17 cellular contexts compared by ENCODE assay signal in genomic region chr10:122310311-122311050, GRCh38. TPM values are rescaled to one million over a fixed set of nuclear protein-coding genes. Genes with fewer than 3 reads are reported as not detected.
DNase-seq lines count a peak whose midpoint lies in the region; ATAC-seq, FAIRE-seq and TF ChIP-seq lines count a peak whose summit lies in the region.
"Had no signal": no experiment of that assay in that cellular context is flagged by ENCODE, and none has a peak within 500 bp of the region (broad histone marks: within the 10 kb centered on the region; RNA-seq: fewer than 3 reads in every experiment).

No MANE protein-coding gene starts in this region.

- peak overlapping the region; percentile 86 to 92 (median 87) for H3K27ac ChIP-seq in right lobe of liver
- peak overlapping the region; percentile 76 to 88 (median 80) for H3K27ac ChIP-seq in transverse colon
- H3K27ac ChIP-seq: 22Rv1, breast epithelium had no signal

- intact Hi-C loops in right lobe of liver (cut with DNase I) = no loop called here
- intact Hi-C loops in transverse colon (cut with DNase I; ENCODE audit: low total_unique reads) = loop anchor here (5.0 kb wide), 1 partner anchor 2002 kb away; no protein-coding TSS in a partner anchor

- H3K36me3 ChIP-seq in bronchial epithelial cell (ENCODE audit: control insufficient read depth, insufficient read depth, low read length) (no peaks in the 10 kb centered on the region), right lobe of liver (no peaks in the 10 kb centered on the region), transverse colon (no peaks in the 10 kb centered on the region)
- H3K36me3 ChIP-seq: breast epithelium had no signal

- no peaks in the 10 kb centered on the region for H3K9me3 ChIP-seq in right lobe of liver
- peaks cover 0 to 3% of the 10 kb centered on the region in 2 donors for H3K9me3 ChIP-seq in transverse colon
- H3K9me3 ChIP-seq: breast epithelium had no signal

- TF ChIP-seq POLR2A in right lobe of liver (IDR thresholded peaks at IDR 0.05) (peak; percentile 85), transverse colon (IDR thresholded peaks at IDR 0.05) (no peak)

- ATAC-seq in right lobe of liver (peak; percentile 74 to 94 (median 88)), GM19395 (IDR thresholded peaks at IDR 0.05; ENCODE audit: unreplicated experiment) (no peak)

- no peak for FAIRE-seq in bronchial epithelial cell (lab: Jason Lieb, UNC)
- FAIRE-seq: frontal cortex had no signal

- 18% methylated on average over 14 of the region's 18 CpGs for WGBS in right lobe of liver (ENCODE audit: insufficient coverage, low coverage, low lambda C conversion rate, missing lambda C conversion rate)
- 24 to 47% methylated on average over 2 to 18 of the region's 18 CpGs for WGBS in transverse colon (ENCODE audit: low coverage in 1 of 2), 2 donors

- in situ Hi-C loops in transverse colon (cut with MboI; ENCODE audit: low pct_ligation_motif_present in 1 of 4, low pct_unique_long_range_greater_than_20kb in 1 of 4, low sequenced_read_pairs in 3 of 4) = no loop called here

- H3K4me3 ChIP-seq in bronchial epithelial cell (ENCODE audit: low read depth, low read length) (no peak overlapping the region), right lobe of liver (peak overlapping the region in 2 of 3 donors; percentile 3 to 15), transverse colon (no peak overlapping the region)
- H3K4me3 ChIP-seq: breast epithelium had no signal

- H3K4me1 ChIP-seq in right lobe of liver (peaks cover 0 to 56% (median 24%) of the 10 kb centered on the region in 4 donors), transverse colon (peaks cover 12 to 45% (median 37%) of the 10 kb centered on the region in 4 donors)

- DNase-seq in NCI-H2227 (lab: John Stamatoyannopoulos, UW; ENCODE audit: unreplicated experiment) = peak; percentile 6
- DNase-seq in NCI-H2227 treated with DMSO at 0.1 percent for 48 hours (lab: John Stamatoyannopoulos, UW) = no peak
- DNase-seq in bronchial epithelial cell (ENCODE audit: low read depth) = peak; percentile 74
- peak; percentile 91 to 95 (median 94) for DNase-seq in right lobe of liver
- DNase-seq in transverse colon = peak; percentile 58
- no peak for DNase-seq in NCI-H1105 treated with DMSO at 0.1 percent for 48 hours (lab: John Stamatoyannopoulos, UW)
- no peak for DNase-seq in SKM-1 treated with dmso at 0.1 percent for 144 hours (lab: John Stamatoyannopoulos, UW; ENCODE audit: unreplicated experiment)
- DNase-seq: activated CD8-positive, alpha-beta memory T cell treated with anti-CD3 and anti-CD28 coated beads, Interleukin-2, amount 50 U/mL, for 4 hours; Karpas-422; NCI-H774; stimulated activated naive CD4-positive, alpha-beta T cell treated with Interleukin-2 at 50 U/mL for 16 hours; T-helper 2 cell had no signal

- no peaks in the 10 kb centered on the region for H3K27me3 ChIP-seq in bronchial epithelial cell (ENCODE audit: control insufficient read depth, insufficient read depth, low read length)
- H3K27me3 ChIP-seq in right lobe of liver = no peaks in the 10 kb centered on the region
- no peaks in the 10 kb centered on the region for H3K27me3 ChIP-seq in transverse colon
- H3K27me3 ChIP-seq: breast epithelium had no signal

- TF ChIP-seq CTCF in bronchial epithelial cell (IDR thresholded peaks at IDR 0.05; ENCODE audit: insufficient read depth, low read length, severe bottlenecking) (no peak), right lobe of liver (IDR thresholded peaks at IDR 0.05) (peak in 2 of 4 donors; percentile 20 to 29), transverse colon (IDR thresholded peaks at IDR 0.05) (peak in 3 of 5 experiments; percentile 16 to 50 (median 48))

- TF ChIP-seq EP300 in transverse colon (IDR thresholded peaks at IDR 0.05; ENCODE audit: low read depth) = no peak

RNA-seq across cellular contexts. Expression of gene BTBD16, which starts 39.4 kb away (rescaled TPM):
- total RNA-seq in bronchial epithelial cell = 0.13 and 0.26 TPM in 2 replicates
- 1 to 10 TPM in 5 of 6 experiments, under 1 TPM in 1; 0.98 to 3.0 (median 2.0) TPM for total RNA-seq in right lobe of liver
- not detected for total RNA-seq in transverse colon
- total RNA-seq: frontal cortex, mononuclear cell had no signal

Comparison
In these comparisons a context has a peak if more than half of its experiments do, and no peak if none do; other contexts are left out.
1. DNase-seq: peak in NCI-H2227 (single experiment), bronchial epithelial cell (single experiment), right lobe of liver (3 of 3) and transverse colon (single experiment); none in NCI-H2227 treated with DMSO at 0.1 percent for 48 hours (single experiment), NCI-H1105 treated with DMSO at 0.1 percent for 48 hours (single experiment) and SKM-1 treated with dmso at 0.1 percent for 144 hours (single experiment).
2. H3K4me3 ChIP-seq: peak in right lobe of liver (2 of 3); none in bronchial epithelial cell (single experiment) and transverse colon (0 of 4).